ENCODE assay signal across 22 cellular contexts in genomic region chr5:170148430-170149205, GRCh38. TPM values are rescaled to one million over a fixed set of nuclear protein-coding genes. Genes with fewer than 3 reads are reported as not detected.
A peak's percentile ranks its signal among the peaks of the same experiment; 100 is the strongest.
DNase-seq lines count a peak whose midpoint lies in the region; ATAC-seq and TF ChIP-seq lines count a peak whose summit lies in the region.
"Had no signal": no experiment of that assay in that cellular context is flagged by ENCODE, and none has a peak within 500 bp of the region (broad histone marks: within the 10 kb centered on the region; RNA-seq: fewer than 3 reads in every experiment).

No MANE protein-coding gene starts in this region.

- H3K27me3 ChIP-seq in right atrium auricular region (no peaks in the 10 kb centered on the region), trophoblast cell (ENCODE audit: insufficient read depth, low read length) (no peaks in the 10 kb centered on the region)
- H3K27me3 ChIP-seq: BLaER1 treated with 17β-estradiol and CSF1 and Interleukin-3, amounts not matched to agents 10 nM and 100 nM had no signal

- intact Hi-C loops in left cardiac atrium (cut with DNase I): no loop called here

- POLR2A ChIA-PET in naive thymus-derived CD8-positive, alpha-beta T cell (lab: Charles Lee): no interaction called here

- no peak overlapping the region for H2BK120ac ChIP-seq in trophoblast cell (ENCODE audit: insufficient read depth, low read length, poor library complexity)

- H3K79me2 ChIP-seq in trophoblast cell (ENCODE audit: control insufficient read depth, insufficient read depth, low read length, poor library complexity): no peaks in the 10 kb centered on the region

- H2AK5ac ChIP-seq in trophoblast cell (ENCODE audit: low read length): peak overlapping the region; percentile 41

- no peak for TF ChIP-seq CTCF in right atrium auricular region (IDR thresholded peaks at IDR 0.05)

- no peak overlapping the region for H3K4me3 ChIP-seq in right atrium auricular region
- no peak overlapping the region for H3K4me3 ChIP-seq in trophoblast cell (ENCODE audit: low read depth, low read length)
- H3K4me3 ChIP-seq: A549; BLaER1 treated with 17β-estradiol and CSF1 and Interleukin-3, amounts not matched to agents 10 nM and 100 nM had no signal

- no peaks in the 10 kb centered on the region for H3K9me3 Mint-ChIP-seq in naive thymus-derived CD8-positive, alpha-beta T cell
- H3K9me3 Mint-ChIP-seq: H9 had no signal

- no peak overlapping the region for H4K91ac ChIP-seq in trophoblast cell (ENCODE audit: low read depth, low read length)

- H3K4me3 Mint-ChIP-seq in naive thymus-derived CD8-positive, alpha-beta T cell: no peak overlapping the region
- H3K4me3 Mint-ChIP-seq: H9 had no signal

- H3K4me1 Mint-ChIP-seq in naive thymus-derived CD8-positive, alpha-beta T cell: no peaks in the 10 kb centered on the region

- H2BK5ac ChIP-seq in trophoblast cell (ENCODE audit: low read depth, low read length, poor library complexity): no peak overlapping the region

- no CpG with 5 or more reads among the region's 12 CpGs for WGBS in trophoblast cell (ENCODE audit: extremely low coverage, insufficient coverage, insufficient read length)

- H3K4me2 ChIP-seq in trophoblast cell (ENCODE audit: low read length): no peak overlapping the region
- H3K4me2 ChIP-seq: A549; BLaER1 treated with 17β-estradiol and CSF1 and Interleukin-3, amounts not matched to agents 10 nM and 100 nM; KMS-11 had no signal

- no peak for TF ChIP-seq POLR2A in GM18505 (IDR thresholded peaks at IDR 0.05; ENCODE audit: borderline replicate concordance, extremely low read depth, insufficient read depth, insufficient read length)

- H3K36me3 ChIP-seq in right atrium auricular region: no peaks in the 10 kb centered on the region
- no peaks in the 10 kb centered on the region for H3K36me3 ChIP-seq in trophoblast cell (ENCODE audit: control insufficient read depth in 1 of 2, insufficient read depth in 2 of 2, low read length in 2 of 2)
- H3K36me3 ChIP-seq: BLaER1 treated with 17β-estradiol and CSF1 and Interleukin-3, amounts not matched to agents 10 nM and 100 nM had no signal

- no peak overlapping the region for H3K14ac ChIP-seq in trophoblast cell (ENCODE audit: low read length)

- H3K4ac ChIP-seq in trophoblast cell (ENCODE audit: low read depth, low read length): no peak overlapping the region

- H3K4me1 ChIP-seq in right atrium auricular region (peaks cover 0 to 13% of the 10 kb centered on the region in 2 donors), trophoblast cell (ENCODE audit: control insufficient read depth in 1 of 2, insufficient read depth in 2 of 2, low read length in 2 of 2) (peaks cover 3 to 10% of the 10 kb centered on the region in 2 experiments)
- H3K4me1 ChIP-seq: BLaER1 treated with 17β-estradiol and CSF1 and Interleukin-3, amounts not matched to agents 10 nM and 100 nM had no signal

- H2AFZ ChIP-seq in trophoblast cell (ENCODE audit: insufficient read depth, low read length, poor library complexity): no peak overlapping the region

- H3K9me3 ChIP-seq in right atrium auricular region (no peaks in the 10 kb centered on the region), trophoblast cell (ENCODE audit: insufficient read depth, low read depth, low read length) (no peaks in the 10 kb centered on the region)
- H3K9me3 ChIP-seq: A549; BLaER1 treated with 17β-estradiol and CSF1 and Interleukin-3, amounts not matched to agents 10 nM and 100 nM had no signal

- no peak overlapping the region for H4K12ac ChIP-seq in trophoblast cell (ENCODE audit: low read depth, low read length)

- H3K27ac ChIP-seq in right atrium auricular region (no peak overlapping the region), trophoblast cell (ENCODE audit: low read depth, low read length) (no peak overlapping the region)
- H3K27ac ChIP-seq: BLaER1 treated with 17β-estradiol and CSF1 and Interleukin-3, amounts not matched to agents 10 nM and 100 nM; KMS-11 had no signal

- H3K23ac ChIP-seq in trophoblast cell (ENCODE audit: low read length): no peak overlapping the region

- H3K79me1 ChIP-seq in trophoblast cell (ENCODE audit: low read length): no peaks in the 10 kb centered on the region

- H3K27ac Mint-ChIP-seq in naive thymus-derived CD8-positive, alpha-beta T cell: no peak overlapping the region
- H3K27ac Mint-ChIP-seq: H9 had no signal

- peaks cover 0 to 7% (median under 1%) of the 10 kb centered on the region in 5 donors for H3K27me3 Mint-ChIP-seq in naive thymus-derived CD8-positive, alpha-beta T cell

- no peaks in the 10 kb centered on the region for H3K36me3 Mint-ChIP-seq in naive thymus-derived CD8-positive, alpha-beta T cell

- no peak overlapping the region for H2BK12ac ChIP-seq in trophoblast cell (ENCODE audit: low read length)

- H3K18ac ChIP-seq in trophoblast cell (ENCODE audit: low read length): no peak overlapping the region

- no peak overlapping the region for H3K9ac ChIP-seq in trophoblast cell (ENCODE audit: low read length)
- H3K9ac ChIP-seq: BLaER1 treated with 17β-estradiol and CSF1 and Interleukin-3, amounts not matched to agents 10 nM and 100 nM; KMS-11 had no signal

- no peak overlapping the region for H4K8ac ChIP-seq in trophoblast cell (ENCODE audit: low read depth, low read length)

- ATAC-seq in left cardiac atrium: no peak
- ATAC-seq in GM18505 (IDR thresholded peaks at IDR 0.05; ENCODE audit: unreplicated experiment): no peak
- ATAC-seq in naive thymus-derived CD8-positive, alpha-beta T cell: no peak
- ATAC-seq: A549, SK-N-SH treated with all-trans-retinoic acid at 6 μM for 48 hours had no signal

- DNase-seq in right atrium auricular region (ENCODE audit: low spot score) (peak; percentile 54), left cardiac atrium (no peak), ecto neural progenitor cell (ENCODE audit: low spot score) (peak; percentile 46), trophoblast cell (no peak), cerebellar cortex (ENCODE audit: low spot score) (no peak)
- no peak for DNase-seq in naive thymus-derived CD8-positive, alpha-beta T cell
- DNase-seq: DMS79 treated with DMSO at 0.1 percent for 48 hours, H9, NCI-H1417 treated with DMSO at 0.1 percent for 48 hours, NCI-H1930, NCI-H446, NCI-H526 treated with DMSO at 0.1 percent for 48 hours, SHP77 had no signal

RNA-seq across cellular contexts. Expression of gene FOXI1, which starts 42.9 kb away (rescaled TPM):
- not detected for total RNA-seq in right atrium auricular region
- total RNA-seq in left cardiac atrium: not detected
- polyA plus RNA-seq in trophoblast cell (2013): 0.08 and 0.16 TPM in 2 replicates
- not detected for total RNA-seq in naive thymus-derived CD8-positive, alpha-beta T cell
- not detected for polyA plus RNA-seq in naive thymus-derived CD8-positive, alpha-beta T cell
- total RNA-seq: G401, H9, HT-29, OCI-LY7, RPMI7951 had no signal
- polyA plus RNA-seq: A549 had no signal

Comparison
In these comparisons a context has a peak if more than half of its experiments do, and no peak if none do; other contexts are left out.
1. DNase-seq: peak in right atrium auricular region (single experiment) and ecto neural progenitor cell (single experiment); none in left cardiac atrium (single experiment), trophoblast cell (0 of 2), cerebellar cortex (single experiment) and naive thymus-derived CD8-positive, alpha-beta T cell (0 of 10).